In the genomic region with DNA sequence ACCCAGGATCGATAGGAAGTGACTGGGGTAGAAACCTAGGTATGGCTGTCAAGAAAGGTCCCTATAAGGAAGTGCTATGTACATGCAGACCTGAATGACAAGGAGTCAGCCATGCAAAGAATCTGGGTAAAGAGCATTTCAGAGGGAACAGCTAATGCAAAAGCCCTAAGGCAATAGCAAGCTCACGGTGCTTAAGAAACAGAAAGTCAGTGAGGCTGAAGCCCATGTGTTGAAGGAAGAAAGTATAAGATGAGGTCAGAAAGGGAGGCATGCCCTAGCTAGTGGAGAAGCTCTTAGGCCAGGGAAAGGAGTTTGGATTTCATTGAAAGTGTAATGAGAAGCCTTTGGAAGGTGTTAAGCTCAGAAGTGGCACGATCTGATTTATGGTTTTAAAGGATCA, we compare ENCODE assay signal across 17 cellular contexts. TPM values are rescaled to one million over a fixed set of nuclear protein-coding genes. Genes with fewer than 3 reads are reported as not detected.
A peak's percentile ranks its signal among the peaks of the same experiment; 100 is the strongest.
DNase-seq lines count a peak whose midpoint lies in the region; ATAC-seq, FAIRE-seq and TF ChIP-seq lines count a peak whose summit lies in the region.
"Had no signal": no experiment of that assay in that cellular context is flagged by ENCODE, and none has a peak within 500 bp of the region (broad histone marks: within the 10 kb centered on the region; RNA-seq: fewer than 3 reads in every experiment).

No MANE protein-coding gene starts in this region.

- DNase-seq in Caco-2 (peak; percentile 65 to 71), LoVo (ENCODE audit: low spot score) (peak; percentile 38), bronchial epithelial cell (ENCODE audit: low read depth) (peak; percentile 96), kidney tubule cell (ENCODE audit: low spot score) (peak; percentile 85), NCI-H2227 (lab: John Stamatoyannopoulos, UW; ENCODE audit: unreplicated experiment) (no peak), NCI-H2171 (lab: John Stamatoyannopoulos, UW) (no peak)
- DNase-seq: activated CD4-positive, CD25-positive, alpha-beta regulatory T cell; activated naive CD8-positive, alpha-beta T cell treated with anti-CD3 and anti-CD28 coated beads, Interleukin-2, amount 50 U/mL, for 24 hours; activated T-cell treated with anti-CD3 and anti-CD28 coated beads for 4 hours; cortex of kidney; gastrocnemius medialis; NCI-H146; stimulated activated CD4-positive, alpha-beta T cell treated with anti-CD3 and anti-CD28 coated beads, Interleukin-1b, Interleukin-23, amount 100 ng/mL, for 48 hours; SW 1271 had no signal

- CTCF ChIA-PET in Caco-2 (lab: Charles Lee) = interaction anchor here (0.6 to 4.3 kb wide), 9 partner anchors 20 to 251 kb away, joined by 3 to 148 read pairs (median 4); a partner anchor contains a TSS

- H3K36me3 Mint-ChIP-seq in Caco-2 (ENCODE audit: insufficient read depth, unreplicated experiment) = peaks cover 5% of the 10 kb centered on the region

- peaks cover 30% of the 10 kb centered on the region for H3K4me1 ChIP-seq in Caco-2

- H3K27me3 ChIP-seq in Caco-2 (replicated peaks; ENCODE audit: control insufficient read depth, insufficient read depth, low read length) = no peaks in the 10 kb centered on the region
- H3K27me3 ChIP-seq in bronchial epithelial cell (ENCODE audit: control insufficient read depth, insufficient read depth, low read length) = no peaks in the 10 kb centered on the region
- H3K27me3 ChIP-seq: gastrocnemius medialis, vagina had no signal

- no peak for FAIRE-seq in bronchial epithelial cell (lab: Jason Lieb, UNC)

- ATAC-seq in GM19328 (IDR thresholded peaks at IDR 0.05; ENCODE audit: unreplicated experiment) (no peak), GM18502 (IDR thresholded peaks at IDR 0.05; ENCODE audit: poor library complexity, unreplicated experiment) (no peak)
- ATAC-seq: activated naive CD8-positive, alpha-beta T cell treated with anti-CD3 and anti-CD28 coated beads, Interleukin-2, amount 50 U/mL, for 24 hours had no signal

- BruUV-seq in Caco-2 (replicated peaks; lab: Mats Ljungman, UMichigan) = no TSS peak

- H3K36me3 ChIP-seq in Caco-2 (ENCODE audit: control insufficient read depth, insufficient read depth, low read length) = no peaks in the 10 kb centered on the region
- no peaks in the 10 kb centered on the region for H3K36me3 ChIP-seq in bronchial epithelial cell (ENCODE audit: control insufficient read depth, insufficient read depth, low read length)
- H3K36me3 ChIP-seq: gastrocnemius medialis, vagina had no signal

- no peaks in the 10 kb centered on the region for H3K9me3 ChIP-seq in Caco-2
- H3K9me3 ChIP-seq: gastrocnemius medialis, vagina had no signal

- peaks cover 9% of the 10 kb centered on the region for H3K4me1 Mint-ChIP-seq in Caco-2 (ENCODE audit: low read depth, unreplicated experiment)

- no peaks in the 10 kb centered on the region for H3K9me3 Mint-ChIP-seq in Caco-2 (ENCODE audit: unreplicated experiment)
- H3K9me3 Mint-ChIP-seq: activated naive CD8-positive, alpha-beta T cell treated with anti-CD3 and anti-CD28 coated beads, Interleukin-2, amount 50 U/mL, for 24 hours had no signal

- TF ChIP-seq CTCF in Caco-2 (IDR thresholded peaks at IDR 0.05; ENCODE audit: insufficient read depth in 1 of 2, low read depth in 1 of 2, low read length in 1 of 2, severe bottlenecking in 1 of 2, unreplicated experiment in 1 of 2) = no peak
- TF ChIP-seq CTCF in bronchial epithelial cell (IDR thresholded peaks at IDR 0.05; ENCODE audit: insufficient read depth, low read length, severe bottlenecking) = no peak

- POLR2A ChIA-PET in Caco-2 (lab: Charles Lee) = interaction anchor here (0.6 to 1.2 kb wide), 5 partner anchors 10 to 113 kb away, joined by 3 to 13 read pairs (median 6); a partner anchor contains a TSS

- peak overlapping the region; percentile 9 for H3K4me3 Mint-ChIP-seq in Caco-2 (ENCODE audit: unreplicated experiment)
- H3K4me3 Mint-ChIP-seq: activated naive CD8-positive, alpha-beta T cell treated with anti-CD3 and anti-CD28 coated beads, Interleukin-2, amount 50 U/mL, for 24 hours had no signal

- peak overlapping the region; percentile 34 for H3K27ac Mint-ChIP-seq in Caco-2 (ENCODE audit: unreplicated experiment)
- H3K27ac Mint-ChIP-seq: activated naive CD8-positive, alpha-beta T cell treated with anti-CD3 and anti-CD28 coated beads, Interleukin-2, amount 50 U/mL, for 24 hours had no signal

- H3K4me3 ChIP-seq in Caco-2 (ENCODE audit: low read depth, low read length) (no peak overlapping the region), bronchial epithelial cell (ENCODE audit: low read depth, low read length) (no peak overlapping the region)
- H3K4me3 ChIP-seq: gastrocnemius medialis, vagina had no signal

- intact Hi-C loops in Caco-2 (cut with micrococcal nuclease; ENCODE audit: unreplicated experiment) = loop anchor here (1.0 to 2.0 kb wide), 3 partner anchors 22 to 79 kb away; a partner anchor contains a TSS

- no peaks in the 10 kb centered on the region for H3K27me3 Mint-ChIP-seq in Caco-2 (ENCODE audit: insufficient read depth, unreplicated experiment)

RNA-seq across cellular contexts. Expression of a gene that starts 6.0 kb away (rescaled TPM):
- total RNA-seq in Caco-2 (2022) = 89.8 and 92.9 TPM in 2 replicates
- total RNA-seq in bronchial epithelial cell = 13.4 and 32.6 TPM in 2 replicates

RNA-seq across cellular contexts. Expression of a gene that starts 23.4 kb away (rescaled TPM):
- 20.4 and 28.2 TPM in 2 replicates for total RNA-seq in Caco-2 (2022)
- 7.4 and 8.6 TPM in 2 replicates for total RNA-seq in bronchial epithelial cell

RNA-seq across cellular contexts. Expression of a gene that starts 57.1 kb away (rescaled TPM):
- total RNA-seq in Caco-2 (2022) = 151 and 152 TPM in 2 replicates
- 68.7 and 81.2 TPM in 2 replicates for total RNA-seq in bronchial epithelial cell

Comparison
In these comparisons a context has a peak if more than half of its experiments do, and no peak if none do; other contexts are left out.
1. DNase-seq: peak in Caco-2 (2 of 2), LoVo (single experiment), bronchial epithelial cell (single experiment) and kidney tubule cell (single experiment); none in NCI-H2227 (single experiment) and NCI-H2171 (single experiment).